Comparison of ENCODE assay signal across 11 cellular contexts in the genomic region with DNA sequence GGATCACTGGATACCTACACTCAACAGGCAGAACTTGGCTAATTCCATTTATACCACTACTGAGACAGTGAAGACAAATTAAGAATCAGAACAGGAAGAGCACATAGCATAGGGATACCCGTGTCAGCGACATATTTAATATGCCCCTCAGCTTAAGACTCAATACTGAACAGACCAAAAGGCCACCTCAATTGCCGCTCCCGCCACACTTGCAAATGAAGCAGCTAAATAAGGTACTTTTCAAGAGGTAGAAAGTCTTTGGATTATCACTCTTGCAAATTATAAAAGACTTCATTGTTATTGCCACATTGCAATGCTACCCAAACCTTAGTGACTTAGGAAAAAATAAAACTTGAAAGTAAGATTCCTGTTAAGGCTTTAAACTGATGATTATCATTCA. TPM values are rescaled to one million over a fixed set of nuclear protein-coding genes. Genes with fewer than 3 reads are reported as not detected.
DNase-seq lines count a peak whose midpoint lies in the region; ATAC-seq and TF ChIP-seq lines count a peak whose summit lies in the region.
"Had no signal": no experiment of that assay in that cellular context is flagged by ENCODE, and none has a peak within 500 bp of the region (broad histone marks: within the 10 kb centered on the region; RNA-seq: fewer than 3 reads in every experiment).

No MANE protein-coding gene starts in this region.

- peaks cover 11 to 75% (median 23%) of the 10 kb centered on the region in 3 donors for H3K36me3 Mint-ChIP-seq in CD8-positive, alpha-beta memory T cell
- H3K36me3 Mint-ChIP-seq in endodermal cell (ENCODE audit: low read depth), result peaks cover 72% of the 10 kb centered on the region

- ATAC-seq in GM19023 (IDR thresholded peaks at IDR 0.05; ENCODE audit: unreplicated experiment), result no peak

- peaks cover 48% of the 10 kb centered on the region for H4K20me1 ChIP-seq in OCI-LY3 (ENCODE audit: insufficient read depth, low read length)

- H3K4me3 ChIP-seq in CD8-positive, alpha-beta memory T cell (ENCODE audit: low read length), result peak overlapping the region; percentile 87
- H3K4me3 ChIP-seq in OCI-LY3 (ENCODE audit: low read length) (0 out of 2 replicates have a peak overlapping the region, but pooled peaks have one; percentile 97), endodermal cell (ENCODE audit: low read length) (peak overlapping the region; percentile 93), ovary (peak overlapping the region; percentile 13)

- no peak overlapping the region for H3K9ac ChIP-seq in OCI-LY3 (ENCODE audit: low read length)
- peak overlapping the region; percentile 2 for H3K9ac ChIP-seq in endodermal cell (ENCODE audit: extremely low read depth, low read length, poor library complexity, severe bottlenecking)

- H3K9me3 Mint-ChIP-seq in CD8-positive, alpha-beta memory T cell, result peaks cover 0 to 1% (median 0%) of the 10 kb centered on the region in 5 donors
- no peaks in the 10 kb centered on the region for H3K9me3 Mint-ChIP-seq in endodermal cell

- H3K4me1 ChIP-seq in CD8-positive, alpha-beta memory T cell (ENCODE audit: insufficient read depth, low read length), result peaks cover 56% of the 10 kb centered on the region
- H3K4me1 ChIP-seq in OCI-LY3 (ENCODE audit: low read length) (peaks cover 26% of the 10 kb centered on the region), endodermal cell (ENCODE audit: control insufficient read depth, insufficient read depth, low read length) (peaks cover 3% of the 10 kb centered on the region), ovary (ENCODE audit: insufficient read depth) (peaks cover 3% of the 10 kb centered on the region)

- peak overlapping the region; percentile 86 for H3K4me2 ChIP-seq in OCI-LY3 (ENCODE audit: low read length)

- H3K27ac Mint-ChIP-seq in CD8-positive, alpha-beta memory T cell, result peak overlapping the region; percentile 32 to 99 (median 96)
- peak overlapping the region; percentile 18 for H3K27ac Mint-ChIP-seq in endodermal cell

- peaks cover 0 to 12% of the 10 kb centered on the region in 2 donors for H3K27me3 Mint-ChIP-seq in CD8-positive, alpha-beta memory T cell
- H3K27me3 Mint-ChIP-seq in endodermal cell (ENCODE audit: insufficient read depth), result no peaks in the 10 kb centered on the region

- 91% methylated on average over 4 of the region's 4 CpGs; no CpG with 5 or more reads in 1 of the 2 experiments for WGBS in endodermal cell (ENCODE audit: insufficient coverage in 1 of 2, insufficient read length in 1 of 2), 2 experiments
- 21 to 34% (median 26%) methylated on average over 4 of the region's 4 CpGs for WGBS in ovary, 3 donors

- H3K27ac ChIP-seq in CD8-positive, alpha-beta memory T cell (ENCODE audit: low read depth, low read length), result no peak overlapping the region
- H3K27ac ChIP-seq in OCI-LY3 (ENCODE audit: low read length) (no peak overlapping the region), endodermal cell (ENCODE audit: low read depth, low read length) (no peak overlapping the region), ovary (no peak overlapping the region)

- H3K4me1 Mint-ChIP-seq in CD8-positive, alpha-beta memory T cell, result peaks cover 62 to 72% (median 69%) of the 10 kb centered on the region in 3 donors
- H3K4me1 Mint-ChIP-seq in endodermal cell, result peaks cover 27% of the 10 kb centered on the region

- no peak for DNase-seq in CD8-positive, alpha-beta memory T cell
- DNase-seq in endodermal cell (no peak), ovary (no peak), NOMO-1 treated with dmso at 0.1 percent for 144 hours (lab: John Stamatoyannopoulos, UW; ENCODE audit: unreplicated experiment) (no peak)
- no peak for DNase-seq in stimulated activated CD8-positive, alpha-beta memory T cell treated with anti-CD3 and anti-CD28 coated beads, Interleukin-4, amount 100 ng/mL, for 48 hours
- no peak for DNase-seq in stimulated activated naive CD4-positive, alpha-beta T cell treated with Interleukin-2 at 50 U/mL for 16 hours (lab: John Stamatoyannopoulos, UW)
- DNase-seq: activated CD8-positive, alpha-beta memory T cell treated with anti-CD3 and anti-CD28 coated beads, Interleukin-2, amount 50 U/mL, for 4 hours; NCI-H526 treated with DMSO at 0.1 percent for 48 hours had no signal

- CTCF ChIA-PET in CD8-positive, alpha-beta memory T cell (lab: Charles Lee), result no interaction called here

- peaks cover 82% of the 10 kb centered on the region for H3K79me2 ChIP-seq in OCI-LY3 (ENCODE audit: low read length)

- intact Hi-C loops in ovary (cut with DNase I), result loop anchor here in 1 of 4 donors (10.0 kb wide), 2 partner anchors 62 to 188 kb away; a partner anchor contains a TSS

- no peak for TF ChIP-seq EP300 in ovary (IDR thresholded peaks at IDR 0.05)

- POLR2A ChIA-PET in CD8-positive, alpha-beta memory T cell (lab: Charles Lee), result interaction anchor here (1.5 kb wide), 1 partner anchor 9 kb away, joined by 3 read pairs; no protein-coding TSS in a partner anchor

- TF ChIP-seq CTCF in OCI-LY3 (IDR thresholded peaks at IDR 0.05; ENCODE audit: low read depth, low read length) (no peak), endodermal cell (conservative IDR thresholded peaks at IDR 0.05) (no peak), ovary (IDR thresholded peaks at IDR 0.05) (no peak)

- no peaks in the 10 kb centered on the region for H3K27me3 ChIP-seq in CD8-positive, alpha-beta memory T cell (ENCODE audit: insufficient read depth, low read length, poor library complexity, severe bottlenecking)
- H3K27me3 ChIP-seq in OCI-LY3 (ENCODE audit: low read depth, low read length), result no peaks in the 10 kb centered on the region
- H3K27me3 ChIP-seq in endodermal cell (ENCODE audit: control insufficient read depth, insufficient read depth, low read length, poor library complexity, severe bottlenecking), result no peaks in the 10 kb centered on the region
- H3K27me3 ChIP-seq in ovary, result no peaks in the 10 kb centered on the region

- H3K4me3 Mint-ChIP-seq in CD8-positive, alpha-beta memory T cell, result peak overlapping the region; percentile 87 to 97 (median 93)
- H3K4me3 Mint-ChIP-seq in endodermal cell, result peak overlapping the region; percentile 99

- peaks cover 35% of the 10 kb centered on the region for H3K36me3 ChIP-seq in CD8-positive, alpha-beta memory T cell (ENCODE audit: insufficient read depth, low read length)
- H3K36me3 ChIP-seq in OCI-LY3 (replicated peaks; ENCODE audit: low read depth, low read length) (peaks cover 66% of the 10 kb centered on the region), endodermal cell (ENCODE audit: control insufficient read depth, insufficient read depth, low read length) (peaks cover 62% of the 10 kb centered on the region), ovary (no peaks in the 10 kb centered on the region)

- H2AFZ ChIP-seq in OCI-LY3 (ENCODE audit: low read depth, low read length), result no peak overlapping the region

- H3K9me3 ChIP-seq in CD8-positive, alpha-beta memory T cell (ENCODE audit: low read length), result no peaks in the 10 kb centered on the region
- H3K9me3 ChIP-seq in OCI-LY3 (ENCODE audit: insufficient read depth, low read length) (no peaks in the 10 kb centered on the region), endodermal cell (ENCODE audit: control insufficient read depth, low read length) (no peaks in the 10 kb centered on the region), ovary (no peaks in the 10 kb centered on the region)

- no peak for TF ChIP-seq POLR2A in ovary (IDR thresholded peaks at IDR 0.05)

RNA-seq across cellular contexts. Expression of a gene that starts 3.1 kb away (rescaled TPM):
- total RNA-seq in CD8-positive, alpha-beta memory T cell, result 100 to 1,000 TPM; 358 to 369 TPM
- 41.4 TPM for polyA plus RNA-seq in CD8-positive, alpha-beta memory T cell
- 100 to 1,000 TPM; 507 to 621 TPM for total RNA-seq in endodermal cell
- 386 TPM for polyA plus RNA-seq in endodermal cell (2013, experiment 1 of 2)
- polyA plus RNA-seq in endodermal cell (2013, experiment 2 of 2), result 344 TPM
- 100 to 1,000 TPM; 435 to 602 (median 515) TPM for total RNA-seq in ovary
- 100 to 1,000 TPM; 215 to 412 TPM for polyA plus RNA-seq in ovary

RNA-seq across cellular contexts. Expression of a gene that starts 35.1 kb away (rescaled TPM):
- under 1 TPM; 0.13 to 0.33 TPM for total RNA-seq in CD8-positive, alpha-beta memory T cell
- 0.45 TPM for polyA plus RNA-seq in CD8-positive, alpha-beta memory T cell
- total RNA-seq in endodermal cell, result 10 to 100 TPM; 11.4 to 14.9 TPM
- 14.6 TPM for polyA plus RNA-seq in endodermal cell (2013, experiment 1 of 2)
- polyA plus RNA-seq in endodermal cell (2013, experiment 2 of 2), result 14.8 TPM
- total RNA-seq in ovary, result 1 to 10 TPM in 6 of 7 donors, under 1 TPM in 1; 0.81 to 8.3 (median 2.3) TPM
- polyA plus RNA-seq in ovary, result 10 to 100 TPM in 1 of 2 donors, 1 to 10 TPM in 1; 2.4 to 26.9 TPM

RNA-seq across cellular contexts. Expression of a gene that starts 48.0 kb away (rescaled TPM):
- not detected for total RNA-seq in CD8-positive, alpha-beta memory T cell
- polyA plus RNA-seq in CD8-positive, alpha-beta memory T cell, result not detected
- 1 to 10 TPM in 1 of 2 donors, under 1 TPM in 1; 0.37 to 1.4 TPM for total RNA-seq in endodermal cell
- polyA plus RNA-seq in endodermal cell (2013, experiment 1 of 2), result 5.8 TPM
- 6.0 TPM for polyA plus RNA-seq in endodermal cell (2013, experiment 2 of 2)
- total RNA-seq in ovary, result under 1 TPM in 1 of 7 donors, not detected in 6; 0.62 TPM
- under 1 TPM in 1 of 2 donors, not detected in 1; 0.02 TPM for polyA plus RNA-seq in ovary
- polyA plus RNA-seq: liver had no signal

Comparison
In these comparisons a context has a peak if more than half of its experiments do, and no peak if none do; other contexts are left out.
1. H3K4me3 ChIP-seq: peak in every context shown above with its lines; median percentile 97 in OCI-LY3; 93 in endodermal cell; 87 in CD8-positive, alpha-beta memory T cell; 13 in ovary.